ENCODE assay signal across 8 cellular contexts in the genomic region with DNA sequence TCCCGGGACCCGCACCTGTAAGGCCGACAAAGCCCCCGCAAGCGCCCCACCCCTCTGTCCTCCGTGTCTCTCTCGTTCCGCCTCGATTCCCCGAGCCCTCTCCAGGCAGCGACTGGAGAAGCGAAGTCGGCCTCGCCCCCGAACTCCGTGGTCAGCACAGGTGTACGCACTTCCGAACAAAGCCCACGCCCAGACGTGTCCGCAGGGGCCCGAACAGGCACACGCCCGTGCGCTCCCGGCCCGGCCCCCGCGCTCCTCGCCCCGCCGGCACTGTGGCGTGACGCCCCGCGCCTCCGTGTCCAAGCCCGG. TPM values are rescaled to one million over a fixed set of nuclear protein-coding genes. Genes with fewer than 3 reads are reported as not detected.
A peak's percentile ranks its signal among the peaks of the same experiment; 100 is the strongest.
DNase-seq lines count a peak whose midpoint lies in the region; ATAC-seq, FAIRE-seq and TF ChIP-seq lines count a peak whose summit lies in the region.

No MANE protein-coding gene starts in this region.

- H3K36me3 ChIP-seq in ES-I3 (ENCODE audit: insufficient read depth, low read length) (no peaks in the 10 kb centered on the region), kidney (ENCODE audit: control insufficient read depth in 1 of 2, insufficient read depth in 2 of 2, low read length in 2 of 2) (no peaks in the 10 kb centered on the region), suprapubic skin (no peaks in the 10 kb centered on the region)
- no peaks in the 10 kb centered on the region for H3K36me3 ChIP-seq in CD8-positive, alpha-beta memory T cell (ENCODE audit: insufficient read depth, low read length)

- H3K27ac ChIP-seq in angular gyrus (ENCODE audit: low read depth, low read length), result peak overlapping the region; percentile 42
- no peak overlapping the region for H3K27ac ChIP-seq in kidney (ENCODE audit: low read depth in 2 of 2, low read length in 2 of 2)
- H3K27ac ChIP-seq in suprapubic skin, result no peak overlapping the region
- no peak overlapping the region for H3K27ac ChIP-seq in CD8-positive, alpha-beta memory T cell (ENCODE audit: low read depth, low read length)

- WGBS in suprapubic skin, result 0% methylated on average over 4 of the region's 38 CpGs

- DNase-seq in kidney (peak; percentile 76), suprapubic skin (ENCODE audit: low spot score in 2 of 2) (no peak), AG08396 (ENCODE audit: low spot score) (no peak)
- DNase-seq in CD8-positive, alpha-beta memory T cell, result no peak

- POLR2A ChIA-PET in CD8-positive, alpha-beta memory T cell (lab: Charles Lee), result interaction anchor here (0.6 kb wide), 1 partner anchor 70 kb away, joined by 3 read pairs; a partner anchor contains a TSS

- H3K9me3 Mint-ChIP-seq in CD8-positive, alpha-beta memory T cell, result no peaks in the 10 kb centered on the region

- TF ChIP-seq CTCF in kidney (IDR thresholded peaks at IDR 0.05; ENCODE audit: borderline replicate concordance, extremely low read depth, insufficient read depth) (no peak), suprapubic skin (IDR thresholded peaks at IDR 0.05) (no peak)

- peaks cover 33 to 69% of the 10 kb centered on the region in 2 donors for H3K27me3 Mint-ChIP-seq in CD8-positive, alpha-beta memory T cell

- intact Hi-C loops in kidney (cut with DNase I), result no loop called here

- ATAC-seq in HG02759 (IDR thresholded peaks at IDR 0.05; ENCODE audit: unreplicated experiment) (peak; percentile 34), GM21528 (IDR thresholded peaks at IDR 0.05; ENCODE audit: low FRiP score, unreplicated experiment) (no peak)

- no peak overlapping the region for H3K27ac Mint-ChIP-seq in CD8-positive, alpha-beta memory T cell

- H3K4me3 ChIP-seq in kidney (ENCODE audit: low read length in 2 of 2), result peak overlapping the region in 1 of 2 donors; percentile 60
- peak overlapping the region; percentile 63 for H3K4me3 ChIP-seq in suprapubic skin
- no peak overlapping the region for H3K4me3 ChIP-seq in CD8-positive, alpha-beta memory T cell (ENCODE audit: low read length)

- no peak for TF ChIP-seq POLR2A in suprapubic skin (IDR thresholded peaks at IDR 0.05)

- CTCF ChIA-PET in CD8-positive, alpha-beta memory T cell (lab: Charles Lee), result interaction anchor here (1.5 kb wide), 1 partner anchor 13 kb away, joined by 6 read pairs; no protein-coding TSS in a partner anchor

- TF ChIP-seq EP300 in suprapubic skin (IDR thresholded peaks at IDR 0.05), result no peak

- H3K36me3 Mint-ChIP-seq in CD8-positive, alpha-beta memory T cell, result peaks cover 0 to 2% (median 0%) of the 10 kb centered on the region in 3 donors

- peak overlapping the region; percentile 72; the same call in 1 of the 2 replicates for H3K9ac ChIP-seq in ES-I3 (ENCODE audit: low read depth, low read length)
- H3K9ac ChIP-seq in kidney (ENCODE audit: low read length in 2 of 2), result no peak overlapping the region

- FAIRE-seq in kidney (lab: Jason Lieb, UNC), result no peak

- H3K27me3 ChIP-seq in suprapubic skin, result peaks cover 60% of the 10 kb centered on the region
- H3K27me3 ChIP-seq in CD8-positive, alpha-beta memory T cell (ENCODE audit: insufficient read depth, low read length, poor library complexity, severe bottlenecking), result peaks cover 26% of the 10 kb centered on the region

- H3K4me1 ChIP-seq in ES-I3 (ENCODE audit: insufficient read depth, low read length), result no peaks in the 10 kb centered on the region; the same call in 1 of the 2 replicates
- H3K4me1 ChIP-seq in kidney (ENCODE audit: control insufficient read depth in 1 of 2, insufficient read depth in 1 of 2, low read depth in 1 of 2, low read length in 2 of 2), result peaks cover 0 to 11% of the 10 kb centered on the region in 2 donors
- peaks cover 27% of the 10 kb centered on the region for H3K4me1 ChIP-seq in suprapubic skin
- no peaks in the 10 kb centered on the region for H3K4me1 ChIP-seq in CD8-positive, alpha-beta memory T cell (ENCODE audit: insufficient read depth, low read length)

- H3K4me1 Mint-ChIP-seq in CD8-positive, alpha-beta memory T cell, result peaks cover 11 to 23% (median 12%) of the 10 kb centered on the region in 3 donors

- peak overlapping the region in 1 of 7 donors; percentile 29 for H3K4me3 Mint-ChIP-seq in CD8-positive, alpha-beta memory T cell

- H3K9me3 ChIP-seq in ES-I3 (ENCODE audit: control insufficient read depth, insufficient read depth, low read length) (no peaks in the 10 kb centered on the region), kidney (ENCODE audit: control insufficient read depth in 1 of 2, low read length in 2 of 2) (no peaks in the 10 kb centered on the region), suprapubic skin (no peaks in the 10 kb centered on the region)
- H3K9me3 ChIP-seq in CD8-positive, alpha-beta memory T cell (ENCODE audit: low read length), result no peaks in the 10 kb centered on the region

RNA-seq across cellular contexts. Expression of a gene that starts 0.8 kb away (rescaled TPM):
- 20.6 TPM for total RNA-seq in kidney
- 16.8 TPM for polyA plus RNA-seq in kidney (ENCODE audit: insufficient read depth, low read depth, low replicate concordance)
- total RNA-seq in suprapubic skin, result 1 to 10 TPM; 2.3 to 7.2 (median 2.8) TPM
- total RNA-seq in CD8-positive, alpha-beta memory T cell, result under 1 TPM; 0.27 to 0.74 TPM
- 1.1 TPM for polyA plus RNA-seq in CD8-positive, alpha-beta memory T cell
